Comparison of ENCODE assay signal across 23 cellular contexts in genomic region chr1:51263147-51263850, GRCh38. TPM values are rescaled to one million over a fixed set of nuclear protein-coding genes. Genes with fewer than 3 reads are reported as not detected.
A peak's percentile ranks its signal among the peaks of the same experiment; 100 is the strongest.
DNase-seq lines count a peak whose midpoint lies in the region; ATAC-seq and TF ChIP-seq lines count a peak whose summit lies in the region.
"Had no signal": no experiment of that assay in that cellular context is flagged by ENCODE, and none has a peak within 500 bp of the region (broad histone marks: within the 10 kb centered on the region; RNA-seq: fewer than 3 reads in every experiment).

No MANE protein-coding gene starts in this region.

- H3K4me3 Mint-ChIP-seq in T-helper 17 cell (no peak overlapping the region), Caco-2 (ENCODE audit: unreplicated experiment) (no peak overlapping the region)
- no peak overlapping the region for H3K4me3 Mint-ChIP-seq in activated T-helper 2 cell treated with anti-CD3 and anti-CD28 coated beads, Interferon-gamma antibody, Interleukin-2, Interleukin-4, amounts not matched to agents 10 μg/mL and 5 μg/mL and 100 μg/mL, durations not matched to agents 14 hours and 24 hours and 36 hours (ENCODE audit: low read depth)
- H3K4me3 Mint-ChIP-seq: B cell; CD8-positive, alpha-beta memory T cell had no signal

- no peak for TF ChIP-seq RAD21 in HCT116 (IDR thresholded peaks at IDR 0.05; ENCODE audit: low read depth)

- peaks cover 92% of the 10 kb centered on the region for H3K79me2 ChIP-seq in HCT116 (ENCODE audit: insufficient read depth, low read length)

- no peak for TF ChIP-seq POLR2A in HCT116 (IDR thresholded peaks at IDR 0.05; ENCODE audit: borderline replicate concordance, extremely low read depth, insufficient read depth, insufficient read length)
- TF ChIP-seq POLR2A in erythroblast (IDR thresholded peaks at IDR 0.05; ENCODE audit: low read length) = no peak
- TF ChIP-seq POLR2A in spleen (IDR thresholded peaks at IDR 0.05) = no peak

- H3K27me3 Mint-ChIP-seq in T-helper 17 cell (no peaks in the 10 kb centered on the region), Caco-2 (ENCODE audit: insufficient read depth, unreplicated experiment) (no peaks in the 10 kb centered on the region)
- H3K27me3 Mint-ChIP-seq in activated T-helper 2 cell treated with anti-CD3 and anti-CD28 coated beads, Interferon-gamma antibody, Interleukin-2, Interleukin-4, amounts not matched to agents 10 μg/mL and 5 μg/mL and 100 μg/mL, durations not matched to agents 14 hours and 24 hours and 36 hours (ENCODE audit: low read depth) = no peaks in the 10 kb centered on the region
- H3K27me3 Mint-ChIP-seq: B cell; CD8-positive, alpha-beta memory T cell had no signal

- no peak for ATAC-seq in HCT116
- ATAC-seq in T-helper 17 cell = no peak
- ATAC-seq: GM12878 had no signal

- H3K27ac Mint-ChIP-seq in T-helper 17 cell = peak overlapping the region; percentile 47
- H3K27ac Mint-ChIP-seq in activated T-helper 2 cell treated with anti-CD3 and anti-CD28 coated beads, Interferon-gamma antibody, Interleukin-2, Interleukin-4, amounts not matched to agents 10 μg/mL and 5 μg/mL and 100 μg/mL, durations not matched to agents 14 hours and 24 hours and 36 hours = no peak overlapping the region
- no peak overlapping the region for H3K27ac Mint-ChIP-seq in Caco-2 (ENCODE audit: unreplicated experiment)
- H3K27ac Mint-ChIP-seq: B cell had no signal

- H3K9ac ChIP-seq in HCT116 (ENCODE audit: low read length) = no peak overlapping the region
- peak overlapping the region; percentile 17 for H3K9ac ChIP-seq in skeletal muscle satellite cell (ENCODE audit: low read depth, low read length)

- no peaks in the 10 kb centered on the region for H3K9me3 Mint-ChIP-seq in activated T-helper 2 cell treated with anti-CD3 and anti-CD28 coated beads, Interferon-gamma antibody, Interleukin-2, Interleukin-4, amounts not matched to agents 10 μg/mL and 5 μg/mL and 100 μg/mL, durations not matched to agents 14 hours and 24 hours and 36 hours
- H3K9me3 Mint-ChIP-seq in Caco-2 (ENCODE audit: unreplicated experiment) = no peaks in the 10 kb centered on the region
- H3K9me3 Mint-ChIP-seq: CD8-positive, alpha-beta memory T cell had no signal

- H3K4me3 ChIP-seq in HCT116 (replicated peaks in 1 of 2; ENCODE audit: low read depth in 1 of 2, low read length in 2 of 2) (no peak overlapping the region), skeletal muscle satellite cell (ENCODE audit: low read length) (no peak overlapping the region), Caco-2 (ENCODE audit: low read depth, low read length) (no peak overlapping the region), spleen (no peak overlapping the region)
- H3K4me3 ChIP-seq: GM12878, MG63 had no signal

- RAD21 ChIA-PET in HCT116 (lab: Charles Lee; ENCODE audit: low non-redundant PET in 1 of 2, low total read pairs in 2 of 2, uncharacterized antibody in 2 of 2, unreplicated experiment in 2 of 2) = no interaction called here

- H3K4me2 ChIP-seq in HCT116 (ENCODE audit: low read length) = 0 out of 2 replicates have a peak overlapping the region, but pooled peaks have one; percentile 2
- no peak overlapping the region for H3K4me2 ChIP-seq in skeletal muscle satellite cell (ENCODE audit: low read length)

- H3K4me1 ChIP-seq in HCT116 (ENCODE audit: control insufficient read depth in 1 of 2, insufficient read depth in 2 of 2, low read length in 2 of 2) (peaks cover 26 to 66% of the 10 kb centered on the region in 2 experiments), skeletal muscle satellite cell (ENCODE audit: control insufficient read depth, insufficient read depth, low read length) (peaks cover 64% of the 10 kb centered on the region), Caco-2 (no peaks in the 10 kb centered on the region), spleen (peaks cover 6 to 95% (median 60%) of the 10 kb centered on the region in 6 donors)

- H2AFZ ChIP-seq in HCT116 (ENCODE audit: low read depth, low read length, poor library complexity, severe bottlenecking) = no peak overlapping the region
- H2AFZ ChIP-seq: GM23248 had no signal

- no TSS peak for BruUV-seq in HCT116 (replicated peaks; lab: Mats Ljungman, UMichigan)
- no TSS peak for BruUV-seq in Caco-2 (replicated peaks; lab: Mats Ljungman, UMichigan)

- H3K9me3 ChIP-seq in HCT116 (ENCODE audit: control insufficient read depth in 1 of 2, insufficient read depth in 1 of 2, low read depth in 1 of 2, low read length in 2 of 2) (no peaks in the 10 kb centered on the region), T-helper 17 cell (ENCODE audit: control insufficient read depth, low read length, poor library complexity, severe bottlenecking) (no peaks in the 10 kb centered on the region), skeletal muscle satellite cell (replicated peaks; ENCODE audit: low read length) (no peaks in the 10 kb centered on the region), Caco-2 (no peaks in the 10 kb centered on the region), spleen (no peaks in the 10 kb centered on the region)
- H3K9me3 ChIP-seq: MG63 had no signal

- H3K27me3 ChIP-seq in HCT116 (ENCODE audit: insufficient read depth, low read length) (no peaks in the 10 kb centered on the region), skeletal muscle satellite cell (ENCODE audit: control insufficient read depth, insufficient read depth, low read length) (no peaks in the 10 kb centered on the region), Caco-2 (replicated peaks; ENCODE audit: control insufficient read depth, insufficient read depth, low read length) (no peaks in the 10 kb centered on the region), spleen (replicated peaks in 1 of 7) (no peaks in the 10 kb centered on the region)
- H3K27me3 ChIP-seq: MG63 had no signal

- H3K9me2 ChIP-seq in HCT116 (ENCODE audit: insufficient read depth) = no peaks in the 10 kb centered on the region

- H3K27ac ChIP-seq in HCT116 (ENCODE audit: low read depth, low read length) (no peak overlapping the region), spleen (no peak overlapping the region)

- H3K36me3 ChIP-seq in HCT116 (ENCODE audit: control insufficient read depth in 1 of 2, insufficient read depth in 2 of 2, low read length in 2 of 2) (no peaks in the 10 kb centered on the region), skeletal muscle satellite cell (ENCODE audit: insufficient read depth, low read length) (no peaks in the 10 kb centered on the region), Caco-2 (ENCODE audit: control insufficient read depth, insufficient read depth, low read length) (no peaks in the 10 kb centered on the region), spleen (no peaks in the 10 kb centered on the region)
- H3K36me3 ChIP-seq: MG63 had no signal

- peaks cover 17% of the 10 kb centered on the region; the same call in 1 of the 2 replicates for H4K20me1 ChIP-seq in HCT116 (ENCODE audit: insufficient read depth)

- DNase-seq in HCT116 (ENCODE audit: low read depth, low spot score) (no peak), T-helper 17 cell (no peak), erythroblast (lab: John Stamatoyannopoulos, UW) (peak; percentile 15 to 36), HCEC 1CT (no peak), Caco-2 (no peak), spleen (no peak)
- DNase-seq in activated T-helper 2 cell treated with anti-CD3 and anti-CD28 coated beads, Interferon-gamma antibody, Interleukin-2, Interleukin-4, amounts not matched to agents 10 μg/mL and 5 μg/mL and 100 μg/mL, durations not matched to agents 14 hours and 24 hours and 36 hours (ENCODE audit: low spot score) = no peak
- DNase-seq: CD8-positive, alpha-beta memory T cell; DND-41; GM23248; Karpas-422; MG63; NCI-H1092; NCI-H146; NCI-H2227 treated with DMSO at 0.1 percent for 48 hours; NCI-H69; NK-92 treated with Interleukin-12 subunit alpha and Interleukin-12 subunit beta, amount 100 ng/mL, for 24 hours; OCI-M1; SIG-M5; SW 1271 had no signal

- intact Hi-C loops in HCT116 (cut with micrococcal nuclease) (no loop called here), Caco-2 (cut with micrococcal nuclease; ENCODE audit: unreplicated experiment) (no loop called here), spleen (cut with DNase I; ENCODE audit: low total_unique reads) (no loop called here)
- intact Hi-C loops in activated T-helper 2 cell treated with anti-CD3 and anti-CD28 coated beads, Interferon-gamma antibody, Interleukin-2, Interleukin-4, amounts not matched to agents 10 μg/mL and 5 μg/mL and 100 μg/mL, durations not matched to agents 14 hours and 24 hours and 36 hours (cut with micrococcal nuclease) = no loop called here

- TF ChIP-seq CTCF in HCT116 (IDR thresholded peaks at IDR 0.05 in 2 of 3, conservative IDR thresholded peaks at IDR 0.05 in 1 of 3; ENCODE audit: borderline replicate concordance in 1 of 3, insufficient read depth in 1 of 3, low read depth in 2 of 3, low read length in 2 of 3) (no peak), Caco-2 (IDR thresholded peaks at IDR 0.05; ENCODE audit: insufficient read depth in 1 of 2, low read depth in 1 of 2, low read length in 1 of 2, severe bottlenecking in 1 of 2, unreplicated experiment in 1 of 2) (no peak), spleen (IDR thresholded peaks at IDR 0.05 in 8 of 11, conservative IDR thresholded peaks at IDR 0.05 in 3 of 11) (no peak)

- H3K4me1 Mint-ChIP-seq in T-helper 17 cell (peaks cover 37% of the 10 kb centered on the region), Caco-2 (ENCODE audit: low read depth, unreplicated experiment) (no peaks in the 10 kb centered on the region)
- peaks cover 73% of the 10 kb centered on the region for H3K4me1 Mint-ChIP-seq in activated T-helper 2 cell treated with anti-CD3 and anti-CD28 coated beads, Interferon-gamma antibody, Interleukin-2, Interleukin-4, amounts not matched to agents 10 μg/mL and 5 μg/mL and 100 μg/mL, durations not matched to agents 14 hours and 24 hours and 36 hours (ENCODE audit: low read depth)

- POLR2A ChIA-PET in HCT116 (lab: Charles Lee) (no interaction called here), Caco-2 (lab: Charles Lee) (no interaction called here)

- CTCF ChIA-PET in HCT116 (lab: Charles Lee) = no interaction called here
- CTCF ChIA-PET in Caco-2 (lab: Charles Lee) = no interaction called here

- 88 to 98% (median 91%) methylated on average over 4 of the region's 4 CpGs for WGBS in spleen, 5 donors

- H3K36me3 Mint-ChIP-seq in T-helper 17 cell (ENCODE audit: low read depth) = no peaks in the 10 kb centered on the region
- peaks cover 13% of the 10 kb centered on the region for H3K36me3 Mint-ChIP-seq in activated T-helper 2 cell treated with anti-CD3 and anti-CD28 coated beads, Interferon-gamma antibody, Interleukin-2, Interleukin-4, amounts not matched to agents 10 μg/mL and 5 μg/mL and 100 μg/mL, durations not matched to agents 14 hours and 24 hours and 36 hours (ENCODE audit: low read depth)
- no peaks in the 10 kb centered on the region for H3K36me3 Mint-ChIP-seq in Caco-2 (ENCODE audit: insufficient read depth, unreplicated experiment)

RNA-seq across cellular contexts. Expression of gene RNF11, which starts 27.2 kb away (rescaled TPM):
- total RNA-seq in HCT116 (2021; ENCODE audit: unreplicated experiment) = 60.9 TPM
- 37.7 and 46.6 TPM in 2 replicates for polyA plus RNA-seq in HCT116 (2012)
- 100 to 1,000 TPM in 1 of 2 donors, 10 to 100 TPM in 1; 69.4 to 140 TPM for total RNA-seq in T-helper 17 cell
- 58.3 and 85.0 TPM in 2 replicates for total RNA-seq in skeletal muscle satellite cell (2012; rRNA removed)
- total RNA-seq in activated T-helper 2 cell treated with anti-CD3 and anti-CD28 coated beads, Interferon-gamma antibody, Interleukin-2, Interleukin-4, amounts not matched to agents 10 μg/mL and 5 μg/mL and 100 μg/mL, durations not matched to agents 14 hours and 24 hours and 36 hours = 64.8 and 65.6 TPM in 2 replicates
- 40.3 and 44.1 TPM in 2 replicates for total RNA-seq in Caco-2 (2022)
- total RNA-seq in spleen = 100 to 1,000 TPM in 1 of 7 donors, 10 to 100 TPM in 6; 64.1 to 111 (median 85.7) TPM
- polyA plus RNA-seq in spleen = 10 to 100 TPM; 21.4 to 43.8 (median 28.6) TPM

Comparison
In these comparisons a context has a peak if more than half of its experiments do, and no peak if none do; other contexts are left out.
1. DNase-seq: peak in erythroblast (2 of 2); none in HCT116 (single experiment), T-helper 17 cell (0 of 3), HCEC 1CT (single experiment), activated T-helper 2 cell treated with anti-CD3 and anti-CD28 coated beads, Interferon-gamma antibody, Interleukin-2, Interleukin-4, amounts not matched to agents 10 μg/mL and 5 μg/mL and 100 μg/mL, durations not matched to agents 14 hours and 24 hours and 36 hours (single experiment), Caco-2 (0 of 2) and spleen (single experiment).